In the genomic region with DNA sequence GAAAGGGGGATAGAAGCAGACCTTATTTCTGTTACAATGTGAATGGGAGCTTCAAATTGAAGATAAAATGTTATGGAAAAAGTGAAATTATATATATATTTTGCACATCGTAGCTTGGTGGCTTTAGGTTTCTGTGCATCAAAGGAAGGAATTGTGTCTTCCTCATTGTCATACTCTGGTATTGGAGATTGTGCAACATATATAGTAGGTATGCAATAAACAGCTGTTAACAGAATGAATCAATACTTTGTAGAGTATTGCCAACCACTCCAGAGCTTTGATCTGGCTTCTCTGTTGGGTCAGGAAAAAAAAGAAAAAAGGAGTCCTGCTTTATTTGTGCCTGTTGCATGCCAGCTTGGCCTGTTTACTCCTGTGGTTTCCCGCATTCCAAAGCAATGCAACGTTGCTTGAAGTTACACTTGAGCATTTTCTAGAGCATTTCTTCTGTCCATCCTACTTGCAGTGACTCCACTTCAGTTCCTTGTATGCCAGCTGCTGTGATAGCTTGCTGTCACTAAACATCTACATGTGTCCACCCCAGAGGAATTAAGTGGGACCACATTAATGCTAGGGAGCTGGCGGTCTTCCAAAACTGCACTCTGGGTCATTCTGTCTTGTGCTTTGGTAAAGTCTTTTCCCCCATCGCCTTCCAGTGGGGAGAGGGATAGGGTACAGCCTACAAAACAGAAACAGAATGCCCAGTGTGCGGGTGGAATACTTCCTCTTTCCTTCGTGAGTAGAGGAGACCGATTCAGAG, we compare ENCODE assay signal across 14 cellular contexts.
DNase-seq lines count a peak whose midpoint lies in the region; ATAC-seq lines count a peak whose summit lies in the region.
"Had no signal": no experiment of that assay in that cellular context is flagged by ENCODE, and none has a peak within 500 bp of the region (broad histone marks: within the 10 kb centered on the region; RNA-seq: fewer than 3 reads in every experiment).

No MANE protein-coding gene starts in this region.

- peak; percentile 43 for DNase-seq in AG20443 (ENCODE audit: low spot score)
- DNase-seq in KBM-7, result peak; percentile 51
- DNase-seq in amniotic epithelial cell (ENCODE audit: low read depth), result peak; percentile 10
- peak; percentile 6 for DNase-seq in iris pigment epithelial cell (ENCODE audit: low read depth)
- no peak for DNase-seq in activated T-helper 1 cell treated with anti-CD3 and anti-CD28 coated beads, Interleukin-12 subunit alpha, Interleukin-12 subunit beta, Interleukin-2, Interleukin-4 antibody, amounts not matched to agents 30 ng/mL and 10 ng/mL and 1 ng/mL, durations not matched to agents 14 hours and 24 hours and 36 hours (ENCODE audit: low spot score)
- DNase-seq: activated CD4-positive, alpha-beta T cell treated with anti-CD3 and anti-CD28 coated beads, Interleukin-2, amount 10 ng/mL, durations not matched to agents 7 days and 5 days; CD4-positive, CD25-positive, alpha-beta regulatory T cell; NCI-H1417 treated with DMSO at 0.1 percent for 48 hours; NK-92 treated with Interleukin-12 subunit alpha and Interleukin-12 subunit beta, amount 100 ng/mL, for 24 hours; T-helper 1 cell had no signal

- no peaks in the 10 kb centered on the region for H3K4me1 Mint-ChIP-seq in activated T-helper 1 cell treated with anti-CD3 and anti-CD28 coated beads, Interleukin-12 subunit alpha, Interleukin-12 subunit beta, Interleukin-2, Interleukin-4 antibody, amounts not matched to agents 30 ng/mL and 10 ng/mL and 1 ng/mL, durations not matched to agents 14 hours and 24 hours and 36 hours (ENCODE audit: low read depth)
- H3K4me1 Mint-ChIP-seq: activated CD4-positive, alpha-beta T cell treated with anti-CD3 and anti-CD28 coated beads, Interleukin-2, amount 10 ng/mL, durations not matched to agents 7 days and 5 days; activated T-helper 17 cell treated with anti-CD3 and anti-CD28 coated beads, Interleukin-2, amount 50 U/mL, for 72 hours; CD4-positive, CD25-positive, alpha-beta regulatory T cell had no signal

- H3K36me3 Mint-ChIP-seq in activated T-helper 1 cell treated with anti-CD3 and anti-CD28 coated beads, Interleukin-12 subunit alpha, Interleukin-12 subunit beta, Interleukin-2, Interleukin-4 antibody, amounts not matched to agents 30 ng/mL and 10 ng/mL and 1 ng/mL, durations not matched to agents 14 hours and 24 hours and 36 hours (ENCODE audit: low read depth), result no peaks in the 10 kb centered on the region
- H3K36me3 Mint-ChIP-seq: CD4-positive, CD25-positive, alpha-beta regulatory T cell had no signal

- H3K27me3 Mint-ChIP-seq in activated T-helper 1 cell treated with anti-CD3 and anti-CD28 coated beads, Interleukin-12 subunit alpha, Interleukin-12 subunit beta, Interleukin-2, Interleukin-4 antibody, amounts not matched to agents 30 ng/mL and 10 ng/mL and 1 ng/mL, durations not matched to agents 14 hours and 24 hours and 36 hours (ENCODE audit: insufficient read depth), result peaks cover 2% of the 10 kb centered on the region
- H3K27me3 Mint-ChIP-seq: CD4-positive, CD25-positive, alpha-beta regulatory T cell had no signal

- H3K27ac Mint-ChIP-seq in activated T-helper 1 cell treated with anti-CD3 and anti-CD28 coated beads, Interleukin-12 subunit alpha, Interleukin-12 subunit beta, Interleukin-2, Interleukin-4 antibody, amounts not matched to agents 30 ng/mL and 10 ng/mL and 1 ng/mL, durations not matched to agents 14 hours and 24 hours and 36 hours, result no peak overlapping the region
- H3K27ac Mint-ChIP-seq: activated CD4-positive, alpha-beta T cell treated with anti-CD3 and anti-CD28 coated beads, Interleukin-2, amount 10 ng/mL, durations not matched to agents 7 days and 5 days; activated T-helper 17 cell treated with anti-CD3 and anti-CD28 coated beads, Interleukin-2, amount 50 U/mL, for 72 hours; CD4-positive, CD25-positive, alpha-beta regulatory T cell had no signal

- no peaks in the 10 kb centered on the region for H3K9me3 Mint-ChIP-seq in activated T-helper 1 cell treated with anti-CD3 and anti-CD28 coated beads, Interleukin-12 subunit alpha, Interleukin-12 subunit beta, Interleukin-2, Interleukin-4 antibody, amounts not matched to agents 30 ng/mL and 10 ng/mL and 1 ng/mL, durations not matched to agents 14 hours and 24 hours and 36 hours
- H3K9me3 Mint-ChIP-seq: activated CD4-positive, alpha-beta T cell treated with anti-CD3 and anti-CD28 coated beads, Interleukin-2, amount 10 ng/mL, durations not matched to agents 7 days and 5 days; activated T-helper 17 cell treated with anti-CD3 and anti-CD28 coated beads, Interleukin-2, amount 50 U/mL, for 72 hours had no signal

- H3K4me3 Mint-ChIP-seq in activated T-helper 1 cell treated with anti-CD3 and anti-CD28 coated beads, Interleukin-12 subunit alpha, Interleukin-12 subunit beta, Interleukin-2, Interleukin-4 antibody, amounts not matched to agents 30 ng/mL and 10 ng/mL and 1 ng/mL, durations not matched to agents 14 hours and 24 hours and 36 hours, result no peak overlapping the region
- H3K4me3 Mint-ChIP-seq: activated CD4-positive, alpha-beta T cell treated with anti-CD3 and anti-CD28 coated beads, Interleukin-2, amount 10 ng/mL, durations not matched to agents 7 days and 5 days; activated T-helper 17 cell treated with anti-CD3 and anti-CD28 coated beads, Interleukin-2, amount 50 U/mL, for 72 hours; CD4-positive, CD25-positive, alpha-beta regulatory T cell had no signal

- ATAC-seq in GM21576 (IDR thresholded peaks at IDR 0.05; ENCODE audit: unreplicated experiment), result no peak
- ATAC-seq in HG02840 (IDR thresholded peaks at IDR 0.05; ENCODE audit: low FRiP score, unreplicated experiment), result no peak
- no peak for ATAC-seq in HG03442 (IDR thresholded peaks at IDR 0.05; ENCODE audit: unreplicated experiment)
- ATAC-seq: activated T-helper 17 cell treated with anti-CD3 and anti-CD28 coated beads, Interleukin-2, amount 50 U/mL, for 72 hours had no signal

- intact Hi-C loops in activated T-helper 1 cell treated with anti-CD3 and anti-CD28 coated beads, Interleukin-12 subunit alpha, Interleukin-12 subunit beta, Interleukin-2, Interleukin-4 antibody, amounts not matched to agents 30 ng/mL and 10 ng/mL and 1 ng/mL, durations not matched to agents 14 hours and 24 hours and 36 hours (cut with micrococcal nuclease), result no loop called here

- in situ Hi-C loops in KBM-7 (cut with MboI; ENCODE audit: low pct_unique_long_range_greater_than_20kb, low sequenced_read_pairs), result no loop called here
